ENCODE assay signal across 9 cellular contexts in genomic region chr4:3388461-3389185, GRCh38. TPM values are rescaled to one million over a fixed set of nuclear protein-coding genes. Genes with fewer than 3 reads are reported as not detected.
DNase-seq lines count a peak whose midpoint lies in the region; ATAC-seq and TF ChIP-seq lines count a peak whose summit lies in the region.
"Had no signal": no experiment of that assay in that cellular context is flagged by ENCODE, and none has a peak within 500 bp of the region (broad histone marks: within the 10 kb centered on the region; RNA-seq: fewer than 3 reads in every experiment).

No MANE protein-coding gene starts in this region.

- H4K20me1 ChIP-seq in fibroblast of lung (ENCODE audit: control insufficient read depth, extremely low read depth, insufficient read depth, low read length), result no peaks in the 10 kb centered on the region

- H3K27ac ChIP-seq in Peyer's patch (peak overlapping the region; percentile 71 to 73 (median 72)), fibroblast of lung (ENCODE audit: insufficient read depth, low read length) (peak overlapping the region; percentile 64)
- H3K27ac ChIP-seq in CD8-positive, alpha-beta T cell (ENCODE audit: low read depth, low read length), result no peak overlapping the region

- H3K4me1 ChIP-seq in Peyer's patch, result peaks cover 0 to 30% (median 8%) of the 10 kb centered on the region in 4 donors
- peaks cover 3% of the 10 kb centered on the region for H3K4me1 ChIP-seq in fibroblast of lung (ENCODE audit: control insufficient read depth, extremely low read depth, insufficient read depth, low read length)
- no peaks in the 10 kb centered on the region for H3K4me1 ChIP-seq in CD8-positive, alpha-beta T cell (ENCODE audit: insufficient read depth, low read length)

- peaks cover 13% of the 10 kb centered on the region for H3K4me1 Mint-ChIP-seq in CD8-positive, alpha-beta T cell (ENCODE audit: low read depth)
- H3K4me1 Mint-ChIP-seq in activated T-cell treated with anti-CD3 and anti-CD28 coated beads, Interleukin-2, amount 50 U/mL, for 24 hours (ENCODE audit: low read depth), result peaks cover 16% of the 10 kb centered on the region

- DNase-seq in Peyer's patch, result peak in 1 of 3 donors; percentile 47
- DNase-seq in fibroblast of lung (ENCODE audit: low read depth in 2 of 2), result peak; percentile 60 to 86
- peak; percentile 80 for DNase-seq in posterior vena cava (ENCODE audit: low spot score)
- DNase-seq in GOT3 (lab: John Stamatoyannopoulos, UW), result no peak
- no peak for DNase-seq in CD8-positive, alpha-beta T cell
- no peak for DNase-seq in activated T-cell treated with anti-CD3 and anti-CD28 coated beads, Interleukin-2, amount 50 U/mL, for 24 hours

- H3K27me3 ChIP-seq in Peyer's patch (no peaks in the 10 kb centered on the region), fibroblast of lung (ENCODE audit: control insufficient read depth, insufficient read depth, low read length) (no peaks in the 10 kb centered on the region)
- H3K27me3 ChIP-seq in CD8-positive, alpha-beta T cell (ENCODE audit: insufficient read depth, low read length), result no peaks in the 10 kb centered on the region

- H3K4me2 ChIP-seq in fibroblast of lung (ENCODE audit: extremely low read depth, insufficient read depth, low read length), result peak overlapping the region; percentile 67

- no peak overlapping the region for H3K27ac Mint-ChIP-seq in CD8-positive, alpha-beta T cell
- H3K27ac Mint-ChIP-seq in activated T-cell treated with anti-CD3 and anti-CD28 coated beads, Interleukin-2, amount 50 U/mL, for 24 hours, result no peak overlapping the region

- H3K4me3 ChIP-seq in Peyer's patch (peak overlapping the region; percentile 15 to 27 (median 21)), fibroblast of lung (replicated peaks in 1 of 4; ENCODE audit: control extremely low read depth in 1 of 4, insufficient read depth in 1 of 4, low read depth in 3 of 4, low read length in 4 of 4) (peak overlapping the region; percentile 22 to 48 (median 26))
- H3K4me3 ChIP-seq in CD8-positive, alpha-beta T cell (ENCODE audit: low read depth, low read length), result no peak overlapping the region

- TF ChIP-seq POLR2A in GM18505 (IDR thresholded peaks at IDR 0.05; ENCODE audit: borderline replicate concordance, extremely low read depth, insufficient read depth, insufficient read length), result no peak
- no peak for TF ChIP-seq POLR2A in Peyer's patch (IDR thresholded peaks at IDR 0.05)

- H3K79me2 ChIP-seq in fibroblast of lung (ENCODE audit: control insufficient read depth, insufficient read depth, low read length), result no peaks in the 10 kb centered on the region

- CTCF ChIA-PET in CD8-positive, alpha-beta T cell (lab: Charles Lee), result no interaction called here

- H2AFZ ChIP-seq in fibroblast of lung (ENCODE audit: low read length), result no peak overlapping the region

- peak overlapping the region; percentile 52 for H3K9ac ChIP-seq in fibroblast of lung (ENCODE audit: insufficient read depth, low read length)

- POLR2A ChIA-PET in CD8-positive, alpha-beta T cell (lab: Charles Lee), result no interaction called here

- H3K9me3 Mint-ChIP-seq in CD8-positive, alpha-beta T cell, result no peaks in the 10 kb centered on the region
- no peaks in the 10 kb centered on the region for H3K9me3 Mint-ChIP-seq in activated T-cell treated with anti-CD3 and anti-CD28 coated beads, Interleukin-2, amount 50 U/mL, for 24 hours

- ATAC-seq in GM18505 (IDR thresholded peaks at IDR 0.05; ENCODE audit: unreplicated experiment) (peak; percentile 65), HG02884 (IDR thresholded peaks at IDR 0.05; ENCODE audit: unreplicated experiment) (peak; percentile 49)
- no peak for ATAC-seq in CD8-positive, alpha-beta T cell

- TF ChIP-seq CTCF in Peyer's patch (IDR thresholded peaks at IDR 0.05) (no peak), fibroblast of lung (conservative IDR thresholded peaks at IDR 0.05 in 1 of 2, IDR thresholded peaks at IDR 0.05 in 1 of 2; ENCODE audit: low read depth in 1 of 2, low read length in 2 of 2) (no peak)
- no peak for TF ChIP-seq CTCF in CD8-positive, alpha-beta T cell (IDR thresholded peaks at IDR 0.05)

- H3K36me3 Mint-ChIP-seq in CD8-positive, alpha-beta T cell, result no peaks in the 10 kb centered on the region
- H3K36me3 Mint-ChIP-seq in activated T-cell treated with anti-CD3 and anti-CD28 coated beads, Interleukin-2, amount 50 U/mL, for 24 hours (ENCODE audit: low read depth), result no peaks in the 10 kb centered on the region

- H3K36me3 ChIP-seq in Peyer's patch (no peaks in the 10 kb centered on the region), fibroblast of lung (ENCODE audit: control insufficient read depth, insufficient read depth, low read length) (no peaks in the 10 kb centered on the region)
- H3K36me3 ChIP-seq in CD8-positive, alpha-beta T cell (ENCODE audit: insufficient read depth, low read length), result no peaks in the 10 kb centered on the region

- peaks cover 11% of the 10 kb centered on the region for H3K27me3 Mint-ChIP-seq in CD8-positive, alpha-beta T cell (ENCODE audit: low read depth)
- peaks cover 5% of the 10 kb centered on the region for H3K27me3 Mint-ChIP-seq in activated T-cell treated with anti-CD3 and anti-CD28 coated beads, Interleukin-2, amount 50 U/mL, for 24 hours

- H3K9me3 ChIP-seq in Peyer's patch, result no peaks in the 10 kb centered on the region
- no peaks in the 10 kb centered on the region for H3K9me3 ChIP-seq in fibroblast of lung (ENCODE audit: control insufficient read depth, insufficient read depth, low read depth, low read length)
- H3K9me3 ChIP-seq in CD8-positive, alpha-beta T cell (ENCODE audit: low read length), result no peaks in the 10 kb centered on the region

- intact Hi-C loops in posterior vena cava (cut with DNase I), result no loop called here
- intact Hi-C loops in CD8-positive, alpha-beta T cell (cut with DNase I, micrococcal nuclease), result no loop called here

- H3K4me3 Mint-ChIP-seq in CD8-positive, alpha-beta T cell, result no peak overlapping the region
- no peak overlapping the region for H3K4me3 Mint-ChIP-seq in activated T-cell treated with anti-CD3 and anti-CD28 coated beads, Interleukin-2, amount 50 U/mL, for 24 hours

RNA-seq across cellular contexts. Expression of gene HGFAC, which starts 53.1 kb away (rescaled TPM):
- total RNA-seq in Peyer's patch (not detected), fibroblast of lung (under 0.01 and 0.33 TPM in 2 replicates), posterior vena cava (under 1 TPM in 1 of 2 donors, not detected in 1; 0.24 TPM)
- polyA plus RNA-seq in fibroblast of lung, result not detected in 2 replicates
- polyA plus RNA-seq in fibroblast of lung (2012), result not detected in 2 replicates
- not detected in 2 replicates for polyA minus RNA-seq in fibroblast of lung (ENCODE audit: low replicate concordance)
- not detected for total RNA-seq in CD8-positive, alpha-beta T cell
- total RNA-seq: activated CD8-positive, alpha-beta memory T cell treated with anti-CD3 and anti-CD28 coated beads for 36 hours had no signal

Comparison
In these comparisons a context has a peak if more than half of its experiments do, and no peak if none do; other contexts are left out.
1. DNase-seq: peak in fibroblast of lung (2 of 2) and posterior vena cava (single experiment); none in GOT3 (single experiment), CD8-positive, alpha-beta T cell (0 of 7) and activated T-cell treated with anti-CD3 and anti-CD28 coated beads, Interleukin-2, amount 50 U/mL, for 24 hours (single experiment).